ENCODE assay signal across 10 cellular contexts in genomic region chr7:136868496-136869005, GRCh38. TPM values are rescaled to one million over a fixed set of nuclear protein-coding genes. Genes with fewer than 3 reads are reported as not detected.
DNase-seq lines count a peak whose midpoint lies in the region; ATAC-seq and TF ChIP-seq lines count a peak whose summit lies in the region.
"Had no signal": no experiment of that assay in that cellular context is flagged by ENCODE, and none has a peak within 500 bp of the region (broad histone marks: within the 10 kb centered on the region; RNA-seq: fewer than 3 reads in every experiment).

Gene CHRM2 (plus strand): TSS chr7:136868652. CDS start chr7:137014866, 146,214 bp downstream.

- no peak for ATAC-seq in upper lobe of right lung
- ATAC-seq in natural killer cell treated with Interleukin-12 subunit alpha and Interleukin-12 subunit beta and Interleukin-15 and Interleukin-18, amount 100 ng/mL, for 72 hours: no peak

- H3K36me3 Mint-ChIP-seq in chondrocyte (ENCODE audit: low read depth): no peaks in the 10 kb centered on the region
- no peaks in the 10 kb centered on the region for H3K36me3 Mint-ChIP-seq in natural killer cell treated with Interleukin-12 subunit alpha and Interleukin-12 subunit beta and Interleukin-15 and Interleukin-18, amount 100 ng/mL, for 72 hours

- no peaks in the 10 kb centered on the region for H3K36me3 ChIP-seq in upper lobe of right lung
- H3K36me3 ChIP-seq: BLaER1 had no signal

- peaks cover 27% of the 10 kb centered on the region for H3K4me1 Mint-ChIP-seq in chondrocyte (ENCODE audit: low read depth)
- no peaks in the 10 kb centered on the region for H3K4me1 Mint-ChIP-seq in natural killer cell treated with Interleukin-12 subunit alpha and Interleukin-12 subunit beta and Interleukin-15 and Interleukin-18, amount 100 ng/mL, for 72 hours (ENCODE audit: low read depth in 2 of 2)

- DNase-seq in NCI-H748 (lab: John Stamatoyannopoulos, UW; ENCODE audit: unreplicated experiment): peak; percentile 35
- DNase-seq in NCI-H748 treated with DMSO at 0.1 percent for 48 hours (lab: John Stamatoyannopoulos, UW): no peak
- DNase-seq in chondrocyte (ENCODE audit: low spot score): peak; percentile 50
- peak; percentile 57 for DNase-seq in islet precursor cell
- DNase-seq in upper lobe of right lung: no peak
- DNase-seq in NCI-H82 treated with DMSO at 0.1 percent for 48 hours (lab: John Stamatoyannopoulos, UW; ENCODE audit: unreplicated experiment): no peak
- DNase-seq in natural killer cell treated with Interleukin-12 subunit alpha and Interleukin-12 subunit beta and Interleukin-15 and Interleukin-18, amount 100 ng/mL, for 72 hours (ENCODE audit: low spot score): no peak
- DNase-seq in OCI-M1 (lab: John Stamatoyannopoulos, UW): no peak
- DNase-seq: hippocampal formation had no signal

- H3K27ac ChIP-seq in upper lobe of right lung: no peak within 1 kb of the TSS
- H3K27ac ChIP-seq: BLaER1 had no signal

- H3K27ac Mint-ChIP-seq in chondrocyte (ENCODE audit: unreplicated experiment): no peak within 1 kb of the TSS
- H3K27ac Mint-ChIP-seq in natural killer cell treated with Interleukin-12 subunit alpha and Interleukin-12 subunit beta and Interleukin-15 and Interleukin-18, amount 100 ng/mL, for 72 hours: no peak within 1 kb of the TSS

- peak within 1 kb of the TSS; percentile 39 for H3K4me3 ChIP-seq in upper lobe of right lung
- H3K4me3 ChIP-seq: BLaER1 had no signal

- peaks cover 63% of the 10 kb centered on the region for H3K27me3 Mint-ChIP-seq in chondrocyte (ENCODE audit: low read depth)
- peaks cover 13 to 16% of the 10 kb centered on the region in 2 donors for H3K27me3 Mint-ChIP-seq in natural killer cell treated with Interleukin-12 subunit alpha and Interleukin-12 subunit beta and Interleukin-15 and Interleukin-18, amount 100 ng/mL, for 72 hours

- intact Hi-C loops in upper lobe of right lung (cut with DNase I): no loop called here

- H3K27me3 ChIP-seq in upper lobe of right lung: peaks cover 47% of the 10 kb centered on the region
- H3K27me3 ChIP-seq: BLaER1 had no signal

- no peaks in the 10 kb centered on the region for H3K9me3 Mint-ChIP-seq in chondrocyte (ENCODE audit: low read depth)
- H3K9me3 Mint-ChIP-seq in natural killer cell treated with Interleukin-12 subunit alpha and Interleukin-12 subunit beta and Interleukin-15 and Interleukin-18, amount 100 ng/mL, for 72 hours: no peaks in the 10 kb centered on the region

- TF ChIP-seq CTCF in chondrocyte (IDR thresholded peaks at IDR 0.05) (no peak), upper lobe of right lung (IDR thresholded peaks at IDR 0.05) (no peak)

- H3K4me3 Mint-ChIP-seq in chondrocyte (ENCODE audit: unreplicated experiment): peak within 1 kb of the TSS; percentile 74
- no peak within 1 kb of the TSS for H3K4me3 Mint-ChIP-seq in natural killer cell treated with Interleukin-12 subunit alpha and Interleukin-12 subunit beta and Interleukin-15 and Interleukin-18, amount 100 ng/mL, for 72 hours

- H3K9me3 ChIP-seq in upper lobe of right lung: no peaks in the 10 kb centered on the region

- peaks cover 14% of the 10 kb centered on the region for H3K4me1 ChIP-seq in upper lobe of right lung
- H3K4me1 ChIP-seq: BLaER1 had no signal

RNA-seq across cellular contexts. Expression of gene CHRM2, which starts in this region (rescaled TPM):
- total RNA-seq in chondrocyte: 0.07 TPM in 1 of 3 replicates, not detected in the others
- 1.1 TPM for total RNA-seq in upper lobe of right lung
- not detected for total RNA-seq in natural killer cell treated with Interleukin-12 subunit alpha and Interleukin-12 subunit beta and Interleukin-15 and Interleukin-18, amount 100 ng/mL, for 72 hours

Comparison
In these comparisons a context has a peak if more than half of its experiments do, and no peak if none do; other contexts are left out.
1. DNase-seq: peak in NCI-H748 (single experiment) and islet precursor cell (single experiment); none in NCI-H748 treated with DMSO at 0.1 percent for 48 hours (single experiment), upper lobe of right lung (single experiment), NCI-H82 treated with DMSO at 0.1 percent for 48 hours (single experiment), natural killer cell treated with Interleukin-12 subunit alpha and Interleukin-12 subunit beta and Interleukin-15 and Interleukin-18, amount 100 ng/mL, for 72 hours (single experiment) and OCI-M1 (single experiment).
2. Peak in DNase-seq in chondrocyte; RNA of the gene not detected or under 1 TPM.